1 cellular context compared by ENCODE assay signal in the genomic region with DNA sequence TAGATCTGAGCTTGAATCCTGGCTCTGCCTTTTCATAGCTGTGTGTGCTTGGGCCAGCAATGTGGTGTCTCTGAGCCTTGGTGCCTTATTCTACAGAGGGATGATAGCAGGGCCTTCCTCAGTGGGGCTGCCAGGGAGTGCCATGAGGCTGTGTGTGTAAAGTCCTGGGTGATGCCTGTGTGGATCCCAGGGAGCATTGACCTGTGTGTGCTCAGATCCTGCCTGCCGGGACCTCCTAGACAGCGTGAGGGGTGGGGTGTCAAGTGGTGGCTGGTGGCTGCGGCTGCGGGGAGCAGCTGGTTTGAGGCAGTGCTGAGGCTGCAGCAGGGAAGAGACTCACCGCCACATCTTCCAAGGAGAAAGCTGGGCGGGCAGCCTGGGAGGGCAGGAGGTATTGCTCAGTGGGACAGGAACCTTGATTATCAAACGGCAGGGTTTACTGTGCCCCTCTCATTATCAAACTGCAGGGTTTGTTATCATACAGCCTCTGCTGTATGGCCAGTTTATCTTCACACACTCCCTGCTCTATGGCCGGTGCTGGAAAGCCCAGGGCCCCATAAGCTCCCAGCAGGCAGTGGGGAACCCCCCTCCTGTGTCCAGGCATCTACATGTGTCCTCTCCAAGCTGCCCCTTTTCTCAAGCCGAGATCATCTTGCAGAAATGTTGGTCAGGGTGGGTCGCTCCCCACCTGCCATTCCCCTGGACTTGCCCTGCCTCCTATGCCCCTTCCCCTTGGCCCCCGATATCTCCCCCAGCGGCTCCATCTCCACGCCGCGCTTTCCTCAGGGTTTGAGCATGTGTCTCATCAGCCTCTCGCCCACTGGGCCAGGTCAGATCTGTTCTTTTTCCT.
TF ChIP-seq lines count a peak whose summit lies in the region.

No MANE protein-coding gene starts in this region.

TF ChIP-seq in K562, 482 proteins besides CTCF, POLR2A, EP300 and RAD21 (continued from another document and continues in another):
- TF ChIP-seq, protein P1, sequence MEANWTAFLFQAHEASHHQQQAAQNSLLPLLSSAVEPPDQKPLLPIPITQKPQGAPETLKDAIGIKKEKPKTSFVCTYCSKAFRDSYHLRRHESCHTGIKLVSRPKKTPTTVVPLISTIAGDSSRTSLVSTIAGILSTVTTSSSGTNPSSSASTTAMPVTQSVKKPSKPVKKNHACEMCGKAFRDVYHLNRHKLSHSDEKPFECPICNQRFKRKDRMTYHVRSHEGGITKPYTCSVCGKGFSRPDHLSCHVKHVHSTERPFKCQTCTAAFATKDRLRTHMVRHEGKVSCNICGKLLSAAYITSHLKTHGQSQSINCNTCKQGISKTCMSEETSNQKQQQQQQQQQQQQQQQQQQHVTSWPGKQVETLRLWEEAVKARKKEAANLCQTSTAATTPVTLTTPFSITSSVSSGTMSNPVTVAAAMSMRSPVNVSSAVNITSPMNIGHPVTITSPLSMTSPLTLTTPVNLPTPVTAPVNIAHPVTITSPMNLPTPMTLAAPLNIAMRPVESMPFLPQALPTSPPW (CRISPR knock-in tag; IDR thresholded peaks at IDR 0.05), result peak; percentile 72
- TF ChIP-seq LEF1 (IDR thresholded peaks at IDR 0.05) (peak; percentile 62), KLF16 (IDR thresholded peaks at IDR 0.05) (peak; percentile 78), TFAM (CRISPR knock-in tag; conservative IDR thresholded peaks at IDR 0.05) (no peak), THRB (CRISPR knock-in tag; conservative IDR thresholded peaks at IDR 0.05) (no peak), TAF9B (IDR thresholded peaks at IDR 0.05; ENCODE audit: partially characterized antibody) (peak; percentile 22), TRIM24 (IDR thresholded peaks at IDR 0.05) (peak; percentile 61 to 69; a peak in 3 of 4 replicates), CC2D1A (IDR thresholded peaks at IDR 0.05) (peak; percentile 73; the same call in 1 of the 2 replicates), TSHZ1 (CRISPR knock-in tag; IDR thresholded peaks at IDR 0.05) (no peak), HMG20A (CRISPR knock-in tag; conservative IDR thresholded peaks at IDR 0.05) (no peak), ZNF212 (CRISPR knock-in tag; IDR thresholded peaks at IDR 0.05) (no peak), MYNN (IDR thresholded peaks at IDR 0.05) (peak; percentile 63; the same call in 1 of the 2 replicates), MYNN (CRISPR knock-in tag; IDR thresholded peaks at IDR 0.05) (no peak), AFF1 (IDR thresholded peaks at IDR 0.05; ENCODE audit: low read depth in 1 of 2, partially characterized antibody in 2 of 2) (no peak), ZBTB7A (IDR thresholded peaks at IDR 0.05; ENCODE audit: borderline replicate concordance, control insufficient read depth, low read depth, low read length) (peak; percentile 40; the same call in 1 of the 2 replicates), MEF2D (tag; conservative IDR thresholded peaks at IDR 0.05; ENCODE audit: low read depth) (no peak), MAFK (IDR thresholded peaks at IDR 0.05; ENCODE audit: low read length) (no peak), L3MBTL2 (IDR thresholded peaks at IDR 0.05) (peak; percentile 58), KAT2B (IDR thresholded peaks at IDR 0.05; ENCODE audit: low read depth, low read length) (no peak), KDM1A (IDR thresholded peaks at IDR 0.05) (peak; percentile 37 to 82; a peak in 3 of 4 replicates), PHB2 (IDR thresholded peaks at IDR 0.05; ENCODE audit: low read depth) (peak; percentile 54; the same call in 1 of the 2 replicates), BMI1 (IDR thresholded peaks at IDR 0.05; ENCODE audit: low read length) (no peak), CGGBP1 (CRISPR knock-in tag; IDR thresholded peaks at IDR 0.05) (no peak), GTF2E2 (tag; IDR thresholded peaks at IDR 0.05) (no peak), ZNF12 (CRISPR knock-in tag; IDR thresholded peaks at IDR 0.05) (no peak), TCF3 (CRISPR knock-in tag; IDR thresholded peaks at IDR 0.05) (peak; percentile 90), NR2F6 (CRISPR knock-in tag; IDR thresholded peaks at IDR 0.05) (no peak), PML (IDR thresholded peaks at IDR 0.05; ENCODE audit: low read length) (no peak; the same call in 1 of the 2 replicates), ESRRA (IDR thresholded peaks at IDR 0.05; ENCODE audit: borderline replicate concordance, low read depth) (no peak), BCOR (IDR thresholded peaks at IDR 0.05) (peak; percentile 93; the same call in 1 of the 2 replicates), RBBP5 (IDR thresholded peaks at IDR 0.05; ENCODE audit: borderline replicate concordance, insufficient read depth, low read length, poor library complexity, severe bottlenecking) (peak; percentile 61), EP400 (IDR thresholded peaks at IDR 0.05) (peak; percentile 57), SUPT5H (IDR thresholded peaks at IDR 0.05) (peak; percentile 57), ZNF644 (tag; IDR thresholded peaks at IDR 0.05; ENCODE audit: low read depth) (no peak), CBFB (CRISPR knock-in tag; IDR thresholded peaks at IDR 0.05) (0 out of 2 replicates have a peak, but pooled peaks have one; percentile 76), JUND (IDR thresholded peaks at IDR 0.05; ENCODE audit: borderline replicate concordance, low read depth, low read length) (peak; percentile 42; the same call in 1 of the 2 replicates), JUND (tag; IDR thresholded peaks at IDR 0.05; ENCODE audit: borderline replicate concordance, low read depth, low read length) (no peak; the same call in 2 of the 3 replicates), DIDO1 (tag; IDR thresholded peaks at IDR 0.05; ENCODE audit: low read depth) (no peak), PHF21A (IDR thresholded peaks at IDR 0.05; ENCODE audit: borderline replicate concordance, low read depth) (peak; percentile 11; the same call in 1 of the 2 replicates), NEUROD1 (IDR thresholded peaks at IDR 0.05; ENCODE audit: borderline replicate concordance, low read depth, low read length, partially characterized antibody) (peak; percentile 33), RHOXF2B (CRISPR knock-in tag; conservative IDR thresholded peaks at IDR 0.05) (no peak)
- TF ChIP-seq, protein P2, sequence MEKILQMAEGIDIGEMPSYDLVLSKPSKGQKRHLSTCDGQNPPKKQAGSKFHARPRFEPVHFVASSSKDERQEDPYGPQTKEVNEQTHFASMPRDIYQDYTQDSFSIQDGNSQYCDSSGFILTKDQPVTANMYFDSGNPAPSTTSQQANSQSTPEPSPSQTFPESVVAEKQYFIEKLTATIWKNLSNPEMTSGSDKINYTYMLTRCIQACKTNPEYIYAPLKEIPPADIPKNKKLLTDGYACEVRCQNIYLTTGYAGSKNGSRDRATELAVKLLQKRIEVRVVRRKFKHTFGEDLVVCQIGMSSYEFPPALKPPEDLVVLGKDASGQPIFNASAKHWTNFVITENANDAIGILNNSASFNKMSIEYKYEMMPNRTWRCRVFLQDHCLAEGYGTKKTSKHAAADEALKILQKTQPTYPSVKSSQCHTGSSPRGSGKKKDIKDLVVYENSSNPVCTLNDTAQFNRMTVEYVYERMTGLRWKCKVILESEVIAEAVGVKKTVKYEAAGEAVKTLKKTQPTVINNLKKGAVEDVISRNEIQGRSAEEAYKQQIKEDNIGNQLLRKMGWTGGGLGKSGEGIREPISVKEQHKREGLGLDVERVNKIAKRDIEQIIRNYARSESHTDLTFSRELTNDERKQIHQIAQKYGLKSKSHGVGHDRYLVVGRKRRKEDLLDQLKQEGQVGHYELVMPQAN (IDR thresholded peaks at IDR 0.05; ENCODE audit: borderline replicate concordance), result no peak
- TF ChIP-seq, protein P3, sequence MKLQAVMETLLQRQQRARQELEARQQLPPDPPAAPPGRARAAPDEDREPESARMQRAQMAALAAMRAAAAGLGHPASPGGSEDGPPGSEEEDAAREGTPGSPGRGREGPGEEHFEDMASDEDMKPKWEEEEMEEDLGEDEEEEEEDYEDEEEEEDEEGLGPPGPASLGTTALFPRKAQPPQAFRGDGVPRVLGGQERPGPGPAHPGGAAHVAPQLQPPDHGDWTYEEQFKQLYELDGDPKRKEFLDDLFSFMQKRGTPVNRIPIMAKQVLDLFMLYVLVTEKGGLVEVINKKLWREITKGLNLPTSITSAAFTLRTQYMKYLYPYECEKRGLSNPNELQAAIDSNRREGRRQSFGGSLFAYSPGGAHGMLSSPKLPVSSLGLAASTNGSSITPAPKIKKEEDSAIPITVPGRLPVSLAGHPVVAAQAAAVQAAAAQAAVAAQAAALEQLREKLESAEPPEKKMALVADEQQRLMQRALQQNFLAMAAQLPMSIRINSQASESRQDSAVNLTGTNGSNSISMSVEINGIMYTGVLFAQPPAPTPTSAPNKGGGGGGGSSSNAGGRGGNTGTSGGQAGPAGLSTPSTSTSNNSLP (IDR thresholded peaks at IDR 0.05; ENCODE audit: borderline replicate concordance, low read depth, low read length), result 0 out of 2 replicates have a peak, but pooled peaks have one; percentile 31
- TF ChIP-seq, protein P4, sequence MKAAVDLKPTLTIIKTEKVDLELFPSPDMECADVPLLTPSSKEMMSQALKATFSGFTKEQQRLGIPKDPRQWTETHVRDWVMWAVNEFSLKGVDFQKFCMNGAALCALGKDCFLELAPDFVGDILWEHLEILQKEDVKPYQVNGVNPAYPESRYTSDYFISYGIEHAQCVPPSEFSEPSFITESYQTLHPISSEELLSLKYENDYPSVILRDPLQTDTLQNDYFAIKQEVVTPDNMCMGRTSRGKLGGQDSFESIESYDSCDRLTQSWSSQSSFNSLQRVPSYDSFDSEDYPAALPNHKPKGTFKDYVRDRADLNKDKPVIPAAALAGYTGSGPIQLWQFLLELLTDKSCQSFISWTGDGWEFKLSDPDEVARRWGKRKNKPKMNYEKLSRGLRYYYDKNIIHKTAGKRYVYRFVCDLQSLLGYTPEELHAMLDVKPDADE (conservative IDR thresholded peaks at IDR 0.05; ENCODE audit: control insufficient read depth, low read depth, low read length), result no peak
- TF ChIP-seq, protein P5, sequence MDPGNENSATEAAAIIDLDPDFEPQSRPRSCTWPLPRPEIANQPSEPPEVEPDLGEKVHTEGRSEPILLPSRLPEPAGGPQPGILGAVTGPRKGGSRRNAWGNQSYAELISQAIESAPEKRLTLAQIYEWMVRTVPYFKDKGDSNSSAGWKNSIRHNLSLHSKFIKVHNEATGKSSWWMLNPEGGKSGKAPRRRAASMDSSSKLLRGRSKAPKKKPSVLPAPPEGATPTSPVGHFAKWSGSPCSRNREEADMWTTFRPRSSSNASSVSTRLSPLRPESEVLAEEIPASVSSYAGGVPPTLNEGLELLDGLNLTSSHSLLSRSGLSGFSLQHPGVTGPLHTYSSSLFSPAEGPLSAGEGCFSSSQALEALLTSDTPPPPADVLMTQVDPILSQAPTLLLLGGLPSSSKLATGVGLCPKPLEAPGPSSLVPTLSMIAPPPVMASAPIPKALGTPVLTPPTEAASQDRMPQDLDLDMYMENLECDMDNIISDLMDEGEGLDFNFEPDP (CRISPR knock-in tag; IDR thresholded peaks at IDR 0.05), result no peak
